In the genomic region with DNA sequence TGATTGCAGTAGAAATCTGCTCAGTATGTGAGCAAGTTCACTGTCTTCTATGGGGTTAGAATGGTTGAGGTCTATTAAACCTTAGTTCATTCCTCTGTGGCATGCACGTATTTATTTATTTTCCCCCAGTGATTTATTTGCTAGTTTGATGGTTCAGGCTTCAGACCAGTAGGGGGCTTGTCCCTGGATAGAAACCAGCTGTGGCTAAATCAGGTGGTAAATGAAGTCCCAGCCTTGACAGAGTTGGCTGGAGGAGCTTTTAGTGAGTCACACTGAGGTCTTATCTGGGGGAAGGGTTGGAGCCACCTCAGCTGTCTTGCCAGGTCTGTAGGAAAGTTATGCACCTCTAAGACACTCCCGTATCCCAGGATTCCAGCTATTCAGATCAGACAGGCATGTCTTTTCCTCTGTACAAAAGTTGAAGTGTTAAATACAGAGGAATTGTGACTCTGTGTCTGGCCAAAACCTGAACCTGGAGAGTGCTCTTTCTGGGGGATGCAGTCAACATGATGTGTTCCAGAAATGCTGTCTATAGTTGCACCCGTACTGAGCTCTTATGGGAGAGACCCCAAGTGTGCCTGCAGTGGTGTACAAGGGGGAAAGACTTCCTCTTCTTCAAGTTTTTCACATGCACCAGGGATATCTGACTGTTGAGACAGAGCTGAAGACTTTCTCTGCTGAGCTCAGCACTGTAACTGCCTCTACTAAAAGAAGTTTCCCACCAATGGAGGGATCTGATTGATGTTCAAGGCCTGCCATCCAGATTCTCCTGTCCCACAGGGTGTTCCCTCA, we compare ENCODE assay signal across 12 cellular contexts.
DNase-seq lines count a peak whose midpoint lies in the region; ATAC-seq, FAIRE-seq and TF ChIP-seq lines count a peak whose summit lies in the region.
"Had no signal": no experiment of that assay in that cellular context is flagged by ENCODE, and none has a peak within 500 bp of the region (broad histone marks: within the 10 kb centered on the region; RNA-seq: fewer than 3 reads in every experiment).

No MANE protein-coding gene starts in this region.

- H3K4me1 Mint-ChIP-seq in activated CD4-positive, alpha-beta T cell treated with anti-CD3 and anti-CD28 coated beads for 36 hours, result peaks cover 26% of the 10 kb centered on the region

- no peak for ATAC-seq in activated CD4-positive, alpha-beta T cell treated with anti-CD3 and anti-CD28 coated beads for 36 hours
- ATAC-seq in HG03457 (IDR thresholded peaks at IDR 0.05; ENCODE audit: unreplicated experiment), result no peak
- ATAC-seq: left lobe of liver had no signal

- intact Hi-C loops in activated CD4-positive, alpha-beta T cell treated with anti-CD3 and anti-CD28 coated beads for 36 hours (cut with DNase I, micrococcal nuclease), result no loop called here

- no peak for FAIRE-seq in small intestine (lab: Jason Lieb, UNC)

- CTCF ChIA-PET in activated CD4-positive, alpha-beta T cell treated with anti-CD3 and anti-CD28 coated beads for 36 hours (lab: Charles Lee), result interaction anchor here (1.0 to 8.3 kb wide), 3 partner anchors 17 to 25 kb away, joined by 3 to 115 read pairs (median 30); no protein-coding TSS in a partner anchor

- H3K27me3 ChIP-seq in WERI-Rb-1 (ENCODE audit: insufficient read depth, low read depth, severe bottlenecking), result peaks cover 87% of the 10 kb centered on the region
- H3K27me3 ChIP-seq in small intestine (ENCODE audit: control insufficient read depth in 2 of 2, insufficient read depth in 2 of 2, low read length in 2 of 2), result no peaks in the 10 kb centered on the region

- POLR2A ChIA-PET in activated CD4-positive, alpha-beta T cell treated with anti-CD3 and anti-CD28 coated beads for 36 hours (lab: Charles Lee), result no interaction called here

- no peak overlapping the region for H3K4me3 ChIP-seq in WERI-Rb-1 (ENCODE audit: low read depth, low read length)
- no peak overlapping the region for H3K4me3 ChIP-seq in small intestine (ENCODE audit: low read depth in 1 of 2, low read length in 2 of 2)
- H3K4me3 ChIP-seq: skin epidermis had no signal

- H3K27ac Mint-ChIP-seq in activated CD4-positive, alpha-beta T cell treated with anti-CD3 and anti-CD28 coated beads for 36 hours, result no peak overlapping the region
- H3K27ac Mint-ChIP-seq: activated T-helper 2 cell treated with anti-CD3 and anti-CD28 coated beads, Interferon-gamma antibody, Interleukin-2, Interleukin-4, amounts not matched to agents 10 μg/mL and 5 μg/mL and 100 μg/mL, durations not matched to agents 14 hours and 24 hours and 36 hours had no signal

- H3K9me3 ChIP-seq in WERI-Rb-1 (ENCODE audit: severe bottlenecking) (no peaks in the 10 kb centered on the region), small intestine (ENCODE audit: control insufficient read depth, low read depth) (no peaks in the 10 kb centered on the region)

- H3K27ac ChIP-seq in WERI-Rb-1 (no peak overlapping the region), small intestine (ENCODE audit: low read depth in 1 of 2, low read length in 1 of 2) (peak overlapping the region in 1 of 2 donors; percentile 22)
- H3K27ac ChIP-seq: skin epidermis had no signal

- 30 to 56% (median 50%) methylated on average over 3 of the region's 3 CpGs for WGBS in small intestine, 3 donors

- 0 out of 2 replicates have a peak, but pooled peaks have one; percentile 6 for TF ChIP-seq CTCF in WERI-Rb-1 (IDR thresholded peaks at IDR 0.05; ENCODE audit: low read depth, low read length)

- peaks cover 0 to 6% of the 10 kb centered on the region in 2 donors for H3K4me1 ChIP-seq in small intestine (ENCODE audit: control insufficient read depth in 2 of 2, insufficient read depth in 1 of 2, low read depth in 1 of 2, low read length in 1 of 2)

- H3K36me3 ChIP-seq in WERI-Rb-1, result no peaks in the 10 kb centered on the region
- no peaks in the 10 kb centered on the region for H3K36me3 ChIP-seq in small intestine (ENCODE audit: control insufficient read depth in 2 of 2, insufficient read depth in 2 of 2, low read length in 2 of 2)

- no peak overlapping the region for H3K4me3 Mint-ChIP-seq in activated CD4-positive, alpha-beta T cell treated with anti-CD3 and anti-CD28 coated beads for 36 hours

- no peaks in the 10 kb centered on the region for H3K27me3 Mint-ChIP-seq in activated CD4-positive, alpha-beta T cell treated with anti-CD3 and anti-CD28 coated beads for 36 hours

- H3K9me3 Mint-ChIP-seq in activated CD4-positive, alpha-beta T cell treated with anti-CD3 and anti-CD28 coated beads for 36 hours (ENCODE audit: low read depth), result no peaks in the 10 kb centered on the region
- H3K9me3 Mint-ChIP-seq: activated T-helper 2 cell treated with anti-CD3 and anti-CD28 coated beads, Interferon-gamma antibody, Interleukin-2, Interleukin-4, amounts not matched to agents 10 μg/mL and 5 μg/mL and 100 μg/mL, durations not matched to agents 14 hours and 24 hours and 36 hours had no signal

- DNase-seq in activated CD4-positive, alpha-beta T cell treated with anti-CD3 and anti-CD28 coated beads for 36 hours, result peak; percentile 27
- DNase-seq in activated CD4-positive, alpha-beta T cell treated with anti-CD3 and anti-CD28 coated beads, Interleukin-2, amount 50 U/mL, for 1 hour, result no peak
- peak; percentile 83 for DNase-seq in LHCN-M2 (ENCODE audit: low read depth)
- no peak for DNase-seq in WERI-Rb-1
- DNase-seq in small intestine, result peak; percentile 83
- no peak for DNase-seq in retina
- no peak for DNase-seq in NCI-H2196 treated with DMSO at 0.1 percent for 48 hours (lab: John Stamatoyannopoulos, UW; ENCODE audit: unreplicated experiment)
- DNase-seq: SHP77 treated with DMSO at 0.1 percent for 48 hours had no signal

- H3K36me3 Mint-ChIP-seq in activated CD4-positive, alpha-beta T cell treated with anti-CD3 and anti-CD28 coated beads for 36 hours (ENCODE audit: low read depth), result no peaks in the 10 kb centered on the region

Comparison
In these comparisons a context has a peak if more than half of its experiments do, and no peak if none do; other contexts are left out.
1. DNase-seq: peak in activated CD4-positive, alpha-beta T cell treated with anti-CD3 and anti-CD28 coated beads for 36 hours (single experiment), LHCN-M2 (single experiment) and small intestine (single experiment); none in activated CD4-positive, alpha-beta T cell treated with anti-CD3 and anti-CD28 coated beads, Interleukin-2, amount 50 U/mL, for 1 hour (single experiment), WERI-Rb-1 (single experiment), retina (single experiment) and NCI-H2196 treated with DMSO at 0.1 percent for 48 hours (single experiment).